In the genomic region with DNA sequence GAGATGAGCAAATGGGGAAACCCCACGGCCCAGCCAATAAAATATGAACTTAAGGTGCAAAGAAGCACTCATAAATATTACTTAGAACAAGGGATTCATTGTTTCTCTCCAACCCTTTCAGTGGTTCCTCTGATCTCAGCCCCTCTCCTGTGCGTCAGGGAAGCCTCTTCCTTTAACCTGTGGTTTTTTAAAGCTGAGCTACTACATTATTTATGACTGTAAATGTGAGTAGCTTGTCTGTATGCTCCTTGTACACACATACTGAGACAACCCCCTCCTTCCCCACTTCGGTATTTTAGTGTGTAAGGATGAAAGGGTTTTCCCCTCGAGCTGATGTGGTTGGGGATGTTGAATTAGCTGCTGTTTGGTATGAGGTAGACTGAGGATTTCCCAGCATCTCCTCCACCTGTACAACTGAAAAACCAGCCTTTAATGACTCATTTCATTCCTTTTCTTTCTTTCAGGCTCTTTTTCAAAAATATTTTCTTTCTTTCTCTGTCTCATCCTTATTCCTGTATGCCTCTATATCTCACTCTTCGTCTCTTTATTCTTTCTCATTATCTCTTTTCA, we compare ENCODE assay signal across 9 cellular contexts. TPM values are rescaled to one million over a fixed set of nuclear protein-coding genes. Genes with fewer than 3 reads are reported as not detected.
DNase-seq lines count a peak whose midpoint lies in the region; ATAC-seq and TF ChIP-seq lines count a peak whose summit lies in the region.
"Had no signal": no experiment of that assay in that cellular context is flagged by ENCODE, and none has a peak within 500 bp of the region (broad histone marks: within the 10 kb centered on the region; RNA-seq: fewer than 3 reads in every experiment).

No MANE protein-coding gene starts in this region.

- H3K4me3 ChIP-seq in ovary: no peak overlapping the region
- H3K4me3 ChIP-seq: K562 had no signal

- peaks cover 6% of the 10 kb centered on the region for H3K4me1 Mint-ChIP-seq in glutamatergic neuron (ENCODE audit: low read depth, unreplicated experiment)

- H3K27ac ChIP-seq in ovary: no peak overlapping the region

- no peaks in the 10 kb centered on the region for H3K36me3 ChIP-seq in ovary

- no peaks in the 10 kb centered on the region for H3K9me3 Mint-ChIP-seq in glutamatergic neuron (ENCODE audit: unreplicated experiment)

- no peak for TF ChIP-seq CTCF in glutamatergic neuron (IDR thresholded peaks at IDR 0.05; ENCODE audit: partially characterized antibody, unreplicated experiment)
- TF ChIP-seq CTCF in ovary (IDR thresholded peaks at IDR 0.05): no peak

- H3K9me3 ChIP-seq in ovary: no peaks in the 10 kb centered on the region

- no peaks in the 10 kb centered on the region for H3K36me3 Mint-ChIP-seq in glutamatergic neuron (ENCODE audit: unreplicated experiment)

- ATAC-seq in GM18858 (IDR thresholded peaks at IDR 0.05; ENCODE audit: unreplicated experiment) (peak; percentile 97), GM21825 (IDR thresholded peaks at IDR 0.05; ENCODE audit: unreplicated experiment) (peak; percentile 97)
- ATAC-seq: K562 had no signal

- peak overlapping the region; percentile 78 for H3K27ac Mint-ChIP-seq in glutamatergic neuron (ENCODE audit: unreplicated experiment)

- peak; percentile 58 for DNase-seq in LoVo (ENCODE audit: low spot score)
- no peak for DNase-seq in glutamatergic neuron
- DNase-seq in hippocampal formation (lab: John Stamatoyannopoulos, UW): no peak
- DNase-seq in NCI-H146 (lab: John Stamatoyannopoulos, UW): no peak
- no peak for DNase-seq in NCI-H2107 treated with DMSO at 0.1 percent for 48 hours (lab: John Stamatoyannopoulos, UW; ENCODE audit: unreplicated experiment)
- no peak for DNase-seq in ovary

- no peak overlapping the region for H3K4me3 Mint-ChIP-seq in glutamatergic neuron (ENCODE audit: unreplicated experiment)

- WGBS in ovary, 3 donors: 52 to 64% (median 61%) methylated on average over 5 of the region's 5 CpGs

- no peak for TF ChIP-seq EP300 in ovary (IDR thresholded peaks at IDR 0.05)

- intact Hi-C loops in ovary (cut with DNase I): no loop called here

- TF ChIP-seq POLR2A in ovary (IDR thresholded peaks at IDR 0.05): no peak

- no peaks in the 10 kb centered on the region for H3K4me1 ChIP-seq in ovary (ENCODE audit: insufficient read depth)

- H3K27me3 ChIP-seq in ovary: no peaks in the 10 kb centered on the region

- no peaks in the 10 kb centered on the region for H3K27me3 Mint-ChIP-seq in glutamatergic neuron (ENCODE audit: unreplicated experiment)

RNA-seq across cellular contexts. Expression of a gene that starts 6.4 kb away (rescaled TPM):
- total RNA-seq in glutamatergic neuron (ENCODE audit: unreplicated experiment) (1.1 TPM), ovary (not detected)
- polyA plus RNA-seq in ovary: under 1 TPM in 1 of 2 donors, not detected in 1; 0.01 TPM
- total RNA-seq: K562 had no signal
- polyA plus RNA-seq: K562 had no signal
